15 cellular contexts compared by ENCODE assay signal in genomic region chr17:17413821-17414220, GRCh38.
DNase-seq lines count a peak whose midpoint lies in the region; ATAC-seq and TF ChIP-seq lines count a peak whose summit lies in the region.
"Had no signal": no experiment of that assay in that cellular context is flagged by ENCODE, and none has a peak within 500 bp of the region (broad histone marks: within the 10 kb centered on the region; RNA-seq: fewer than 3 reads in every experiment).

No MANE protein-coding gene starts in this region.

- ATAC-seq in heart right ventricle (no peak), Right ventricle myocardium inferior (no peak)
- ATAC-seq: T-cell had no signal

- peaks cover 2 to 53% (median 29%) of the 10 kb centered on the region in 9 donors for H3K4me1 ChIP-seq in heart right ventricle
- no peaks in the 10 kb centered on the region for H3K4me1 ChIP-seq in trophoblast cell (ENCODE audit: control insufficient read depth in 1 of 2, insufficient read depth in 2 of 2, low read length in 2 of 2)
- H3K4me1 ChIP-seq: colonic mucosa had no signal

- no peak overlapping the region for H2BK5ac ChIP-seq in trophoblast cell (ENCODE audit: low read depth, low read length, poor library complexity)

- no peak overlapping the region for H4K12ac ChIP-seq in trophoblast cell (ENCODE audit: low read depth, low read length)

- H3K36me3 ChIP-seq in heart right ventricle (no peaks in the 10 kb centered on the region), trophoblast cell (ENCODE audit: control insufficient read depth in 1 of 2, insufficient read depth in 2 of 2, low read length in 2 of 2) (no peaks in the 10 kb centered on the region)
- H3K36me3 ChIP-seq: colonic mucosa had no signal

- no peaks in the 10 kb centered on the region for H3K9me3 ChIP-seq in heart right ventricle
- H3K9me3 ChIP-seq in trophoblast cell (ENCODE audit: insufficient read depth, low read depth, low read length): peaks cover 2% of the 10 kb centered on the region
- H3K9me3 ChIP-seq: colonic mucosa had no signal

- H3K4ac ChIP-seq in trophoblast cell (ENCODE audit: low read depth, low read length): no peak overlapping the region

- H3K27me3 ChIP-seq in heart right ventricle: no peaks in the 10 kb centered on the region
- H3K27me3 ChIP-seq in trophoblast cell (ENCODE audit: insufficient read depth, low read length): no peaks in the 10 kb centered on the region
- H3K27me3 ChIP-seq: colonic mucosa had no signal

- H3K18ac ChIP-seq in trophoblast cell (ENCODE audit: low read length): no peak overlapping the region

- intact Hi-C loops in heart right ventricle (cut with DNase I) (no loop called here), Right ventricle myocardium inferior (cut with DNase I) (no loop called here)

- no peak overlapping the region for H2AK5ac ChIP-seq in trophoblast cell (ENCODE audit: low read length)

- WGBS in heart right ventricle, 2 donors: 63% methylated on average over 7 of the region's 7 CpGs
- no CpG with 5 or more reads among the region's 7 CpGs for WGBS in trophoblast cell (ENCODE audit: extremely low coverage, insufficient coverage, insufficient read length)

- no peak for TF ChIP-seq CTCF in heart right ventricle (IDR thresholded peaks at IDR 0.05)

- no peak overlapping the region for H3K4me3 ChIP-seq in heart right ventricle
- H3K4me3 ChIP-seq in trophoblast cell (ENCODE audit: low read depth, low read length): no peak overlapping the region
- H3K4me3 ChIP-seq: colonic mucosa had no signal

- H3K79me1 ChIP-seq in trophoblast cell (ENCODE audit: low read length): no peaks in the 10 kb centered on the region

- H3K79me2 ChIP-seq in trophoblast cell (ENCODE audit: control insufficient read depth, insufficient read depth, low read length, poor library complexity): no peaks in the 10 kb centered on the region

- no peak overlapping the region for H2BK12ac ChIP-seq in trophoblast cell (ENCODE audit: low read length)

- H3K23ac ChIP-seq in trophoblast cell (ENCODE audit: low read length): no peak overlapping the region

- H3K4me2 ChIP-seq in trophoblast cell (ENCODE audit: low read length): no peak overlapping the region

- no peak overlapping the region for H3K9ac ChIP-seq in trophoblast cell (ENCODE audit: low read length)

- H3K27ac ChIP-seq in heart right ventricle (peak overlapping the region in 7 of 10 donors; percentile 15 to 76 (median 56)), cingulate gyrus (ENCODE audit: low read depth, low read length) (peak overlapping the region; percentile 84), trophoblast cell (ENCODE audit: low read depth, low read length) (no peak overlapping the region)
- H3K27ac ChIP-seq: colonic mucosa had no signal

- no peak overlapping the region for H4K8ac ChIP-seq in trophoblast cell (ENCODE audit: low read depth, low read length)

- no peak overlapping the region for H2BK120ac ChIP-seq in trophoblast cell (ENCODE audit: insufficient read depth, low read length, poor library complexity)

- no peak overlapping the region for H3K14ac ChIP-seq in trophoblast cell (ENCODE audit: low read length)

- no peak overlapping the region for H2AFZ ChIP-seq in trophoblast cell (ENCODE audit: insufficient read depth, low read length, poor library complexity)

- H4K91ac ChIP-seq in trophoblast cell (ENCODE audit: low read depth, low read length): no peak overlapping the region

- DNase-seq in heart right ventricle: no peak
- no peak for DNase-seq in Right ventricle myocardium inferior (ENCODE audit: missing footprints)
- DNase-seq in trophoblast cell: peak; percentile 50 to 71
- no peak for DNase-seq in NCI-H1092 treated with DMSO at 0.1 percent for 48 hours (lab: John Stamatoyannopoulos, UW)
- no peak for DNase-seq in epidermal melanocyte (ENCODE audit: insufficient read length, low spot score)
- no peak for DNase-seq in NCI-H1417 treated with DMSO at 0.1 percent for 48 hours (lab: John Stamatoyannopoulos, UW)
- no peak for DNase-seq in NK-92 treated with Interleukin-12 subunit alpha and Interleukin-12 subunit beta, amount 100 ng/mL, for 24 hours (lab: John Stamatoyannopoulos, UW)
- DNase-seq: 8988T; activated CD4-positive, CD25-positive, alpha-beta regulatory T cell treated with anti-CD3 and anti-CD28 coated beads, Interleukin-2, amount 50 U/mL, for 72 hours; activated naive CD8-positive, alpha-beta T cell treated with anti-CD3 and anti-CD28 coated beads for 36 hours; colonic mucosa; OCI-M1; stimulated activated naive CD4-positive, alpha-beta T cell treated with Interleukin-2 at 50 U/mL for 16 hours; T-cell had no signal

Comparison
In these comparisons a context has a peak if more than half of its experiments do, and no peak if none do; other contexts are left out.
1. DNase-seq: peak in trophoblast cell (2 of 2); none in heart right ventricle (0 of 2), Right ventricle myocardium inferior (single experiment), NCI-H1092 treated with DMSO at 0.1 percent for 48 hours (single experiment), epidermal melanocyte (single experiment), NCI-H1417 treated with DMSO at 0.1 percent for 48 hours (single experiment) and NK-92 treated with Interleukin-12 subunit alpha and Interleukin-12 subunit beta, amount 100 ng/mL, for 24 hours (single experiment).